ENCODE assay signal across 27 cellular contexts in the genomic region with DNA sequence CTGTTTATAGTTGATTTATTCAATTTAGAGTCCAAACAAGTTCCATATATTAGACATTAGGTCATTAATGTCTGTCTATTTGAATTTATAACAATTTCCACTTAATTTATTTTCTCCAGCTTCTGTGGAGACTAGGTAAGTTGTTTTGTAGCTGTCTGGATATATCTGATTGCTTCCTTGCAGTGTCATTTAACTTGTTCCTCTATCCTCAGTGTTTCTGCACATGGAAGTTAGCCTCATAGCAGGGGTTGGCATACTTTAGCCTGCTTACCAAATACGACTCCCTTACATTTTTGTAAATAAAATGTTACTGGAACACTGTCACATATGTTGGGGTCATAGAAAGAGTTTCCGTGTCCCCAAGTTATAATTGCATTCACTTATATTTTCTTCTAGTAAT.
"Had no signal": no experiment of that assay in that cellular context is flagged by ENCODE, and none has a peak within 500 bp of the region (broad histone marks: within the 10 kb centered on the region; RNA-seq: fewer than 3 reads in every experiment).

No MANE protein-coding gene starts in this region.

- H3K9me3 ChIP-seq: colonic mucosa, gastrocnemius medialis had no signal

- DNase-seq: colonic mucosa; cortex of kidney; dermis blood vessel endothelial cell; dorsolateral prefrontal cortex; effector CD4-positive, alpha-beta T cell; effector CD8-positive, alpha-beta T cell; effector memory CD4-positive, alpha-beta T cell; effector memory CD8-positive, alpha-beta T cell; endodermal cell; erythroblast; esophagus squamous epithelium; foreskin fibroblast; foreskin keratinocyte; foreskin melanocyte; gastrocnemius medialis; glutamatergic neuron; head of caudate nucleus; heart left ventricle; heart right ventricle had no signal

- ATAC-seq: effector memory CD8-positive, alpha-beta T cell; esophagus mucosa; foreskin keratinocyte; gastrocnemius medialis; gastroesophageal sphincter; heart left ventricle; heart right ventricle had no signal

- H3K27me3 ChIP-seq: colonic mucosa, esophagus muscularis mucosa, esophagus squamous epithelium, foreskin keratinocyte, gastrocnemius medialis, heart left ventricle, heart right ventricle had no signal

- H3K36me3 ChIP-seq: colonic mucosa, esophagus muscularis mucosa, esophagus squamous epithelium, gastrocnemius medialis, gastroesophageal sphincter, heart left ventricle, heart right ventricle had no signal

- H3K27ac ChIP-seq: colonic mucosa, coronary artery, dorsolateral prefrontal cortex, epithelial cell of prostate, esophagus muscularis mucosa, esophagus squamous epithelium, foreskin keratinocyte, gastrocnemius medialis, gastroesophageal sphincter, heart left ventricle, heart right ventricle had no signal

- H3K4me1 ChIP-seq: colonic mucosa, esophagus muscularis mucosa, esophagus squamous epithelium, foreskin keratinocyte, gastroesophageal sphincter had no signal

- H3K4me3 ChIP-seq: colonic mucosa, coronary artery, dorsolateral prefrontal cortex, esophagus muscularis mucosa, esophagus squamous epithelium, gastrocnemius medialis, gastroesophageal sphincter, heart left ventricle, heart right ventricle had no signal

- FAIRE-seq: colon, endothelial cell of umbilical vein, frontal cortex had no signal
